8 cellular contexts compared by ENCODE assay signal in genomic region chr19:48868196-48868886, GRCh38. TPM values are rescaled to one million over a fixed set of nuclear protein-coding genes. Genes with fewer than 3 reads are reported as not detected.
A peak's percentile ranks its signal among the peaks of the same experiment; 100 is the strongest.
DNase-seq lines count a peak whose midpoint lies in the region; ATAC-seq and TF ChIP-seq lines count a peak whose summit lies in the region.

Gene PLEKHA4, minus strand, starts transcription at chr19:48868617. Its CDS starts 997 bp downstream, at chr19:48867620.

- H4K91ac ChIP-seq in IMR-90 (ENCODE audit: insufficient read depth, low read depth, low read length): peak within 1 kb of the TSS; percentile 79

- H3K27ac ChIP-seq in IMR-90 (ENCODE audit: insufficient read depth, low read length) (peak within 1 kb of the TSS; percentile 82), suprapubic skin (peak within 1 kb of the TSS; percentile 80)

- H4K5ac ChIP-seq in IMR-90 (ENCODE audit: low read depth, low read length): peak within 1 kb of the TSS; percentile 98

- peak within 1 kb of the TSS; percentile 95 for H3K9ac ChIP-seq in IMR-90 (ENCODE audit: low read depth, low read length)

- ATAC-seq in IMR-90 (ENCODE audit: low read depth) (peak; percentile 59), GM21737 (IDR thresholded peaks at IDR 0.05; ENCODE audit: unreplicated experiment) (no peak)

- DNase-seq in IMR-90: peak; percentile 49
- peak; percentile 38 for DNase-seq in astrocyte of the spinal cord (ENCODE audit: low read depth, low spot score)
- peak; percentile 49 for DNase-seq in iris pigment epithelial cell (ENCODE audit: low read depth)
- peak; percentile 86 for DNase-seq in suprapubic skin (ENCODE audit: low spot score in 2 of 2)
- no peak for DNase-seq in NCI-H187 (lab: John Stamatoyannopoulos, UW)
- no peak for DNase-seq in NCI-H1105 treated with DMSO at 0.1 percent for 48 hours (lab: John Stamatoyannopoulos, UW)
- DNase-seq in NCI-H1048 (lab: John Stamatoyannopoulos, UW): no peak

- TF ChIP-seq RAD21 in IMR-90 (IDR thresholded peaks at IDR 0.05; ENCODE audit: low read length): no peak

- H3K79me1 ChIP-seq in IMR-90 (ENCODE audit: low read depth in 1 of 2, low read length in 2 of 2): peaks cover 12 to 63% of the 10 kb centered on the region in 2 experiments

- H2BK15ac ChIP-seq in IMR-90 (ENCODE audit: low read depth, low read length): peak within 1 kb of the TSS; percentile 76; the same call in 1 of the 3 replicates

- peaks cover 15% of the 10 kb centered on the region for H3K36me3 ChIP-seq in IMR-90 (ENCODE audit: control insufficient read depth, insufficient read depth, low read length)
- peaks cover 7% of the 10 kb centered on the region for H3K36me3 ChIP-seq in suprapubic skin

- H3K14ac ChIP-seq in IMR-90 (replicated peaks; ENCODE audit: low read depth, low read length): peak within 1 kb of the TSS; percentile 99

- H3K9me3 ChIP-seq in IMR-90 (ENCODE audit: control insufficient read depth, insufficient read depth, low read length) (no peaks in the 10 kb centered on the region), suprapubic skin (no peaks in the 10 kb centered on the region)

- CTCF ChIA-PET in IMR-90 (lab: Yijun Ruan, JAX): no interaction called here

- H3K18ac ChIP-seq in IMR-90 (ENCODE audit: low read depth, low read length): peak within 1 kb of the TSS; percentile 99

- TF ChIP-seq POLR2A in IMR-90 (IDR thresholded peaks at IDR 0.05; ENCODE audit: low read depth, low read length) (peak; percentile 62; the same call in 1 of the 2 replicates), suprapubic skin (IDR thresholded peaks at IDR 0.05) (peak in 1 of 2 donors; percentile 18)

- H2BK5ac ChIP-seq in IMR-90 (ENCODE audit: low read depth, low read length, poor library complexity, severe bottlenecking): peak within 1 kb of the TSS; percentile 88

- H2AFZ ChIP-seq in IMR-90 (replicated peaks; ENCODE audit: low read length, poor library complexity): peak within 1 kb of the TSS; percentile 95

- peak within 1 kb of the TSS; percentile 99 for H3K4ac ChIP-seq in IMR-90 (ENCODE audit: low read depth, low read length)

- peak within 1 kb of the TSS; percentile 91 for H3K56ac ChIP-seq in IMR-90 (ENCODE audit: extremely low read depth, insufficient read depth, low read length)

- peak within 1 kb of the TSS; percentile 93 to 98 for H4K8ac ChIP-seq in IMR-90 (ENCODE audit: low read depth in 2 of 2, low read length in 2 of 2)

- H3K4me2 ChIP-seq in IMR-90 (ENCODE audit: low read depth, low read length): peak within 1 kb of the TSS; percentile 99

- H3K27me3 ChIP-seq in IMR-90 (ENCODE audit: control insufficient read depth, insufficient read depth, low read length): no peaks in the 10 kb centered on the region
- H3K27me3 ChIP-seq in suprapubic skin: no peaks in the 10 kb centered on the region

- peaks cover 9% of the 10 kb centered on the region for H4K20me1 ChIP-seq in IMR-90 (ENCODE audit: insufficient read depth, low read length)

- 21% methylated on average over 3 of the region's 8 CpGs; no CpG with 5 or more reads in 1 of the 2 experiments for WGBS in IMR-90 (ENCODE audit: extremely low coverage in 2 of 2, insufficient read length in 1 of 2), 2 experiments
- WGBS in suprapubic skin: 14% methylated on average over 7 of the region's 8 CpGs

- in situ Hi-C loops in IMR-90 (cut with MboI; ENCODE audit: low sequenced_read_pairs): no loop called here
- in situ Hi-C loops in astrocyte of the spinal cord (cut with HindIII; ENCODE audit: low sequenced_read_pairs): no loop called here

- TF ChIP-seq EP300 in suprapubic skin (IDR thresholded peaks at IDR 0.05): no peak

- TSS peak; percentile 94 for BruUV-seq in IMR-90 (replicated peaks; lab: Mats Ljungman, UMichigan)

- H3K4me3 ChIP-seq in IMR-90 (ENCODE audit: insufficient read depth, low read depth, low read length) (peak within 1 kb of the TSS; percentile 54), astrocyte of the spinal cord (ENCODE audit: low read depth, low read length) (peak within 1 kb of the TSS; percentile 37), suprapubic skin (peak within 1 kb of the TSS; percentile 40)

- H2AK5ac ChIP-seq in IMR-90 (ENCODE audit: low read depth, low read length): peak within 1 kb of the TSS; percentile 73

- H2BK120ac ChIP-seq in IMR-90 (ENCODE audit: low read depth, low read length): peak within 1 kb of the TSS; percentile 89

- H3K4me1 ChIP-seq in IMR-90 (ENCODE audit: control insufficient read depth, insufficient read depth, low read length) (peaks cover 19% of the 10 kb centered on the region), suprapubic skin (peaks cover 32% of the 10 kb centered on the region)

- dilution Hi-C loops in IMR-90 (cut with HindIII; ENCODE audit: low sequenced_read_pairs, unreplicated experiment): no loop called here

- H3K23ac ChIP-seq in IMR-90 (ENCODE audit: low read depth, low read length): peak within 1 kb of the TSS; percentile 100

- peaks cover 9% of the 10 kb centered on the region; the same call in 1 of the 2 replicates for H3K9me1 ChIP-seq in IMR-90 (ENCODE audit: insufficient read depth, low read length)

- peak within 1 kb of the TSS; percentile 93 for H2BK20ac ChIP-seq in IMR-90 (ENCODE audit: low read depth, low read length)

- no peak for TF ChIP-seq CTCF in IMR-90 (conservative IDR thresholded peaks at IDR 0.05; ENCODE audit: low read depth, low read length)
- TF ChIP-seq CTCF in astrocyte of the spinal cord (IDR thresholded peaks at IDR 0.05; ENCODE audit: low read depth, low read length): no peak
- TF ChIP-seq CTCF in suprapubic skin (IDR thresholded peaks at IDR 0.05): no peak

- POLR2A ChIA-PET in IMR-90 (lab: Charles Lee; ENCODE audit: unreplicated experiment): no interaction called here

- peak within 1 kb of the TSS; percentile 98 for H2AK9ac ChIP-seq in IMR-90 (replicated peaks; ENCODE audit: low read depth, low read length, poor library complexity)

- intact Hi-C loops in IMR-90 (cut with micrococcal nuclease): no loop called here

TF ChIP-seq in IMR-90, 13 proteins besides CTCF, POLR2A, EP300 and RAD21:
- TF ChIP-seq BHLHE40 (IDR thresholded peaks at IDR 0.05; ENCODE audit: low read depth, low read length) (no peak), MAZ (IDR thresholded peaks at IDR 0.05; ENCODE audit: borderline replicate concordance, low read depth, low read length) (peak; percentile 63; the same call in 1 of the 2 replicates)

RNA-seq across cellular contexts. Expression of gene PLEKHA4, which starts in this region (rescaled TPM):
- total RNA-seq in IMR-90 (2012; rRNA removed): 4.2 and 4.5 TPM in 2 replicates
- 14.4 and 17.2 TPM in 2 replicates for polyA plus RNA-seq in IMR-90 (2012; rRNA removed)
- 17.5 and 22.0 TPM in 2 replicates for polyA plus RNA-seq in IMR-90 (2012; cell fraction: cytosol; rRNA removed)
- 28.8 and 60.3 TPM in 2 replicates for polyA plus RNA-seq in IMR-90 (2012; cell fraction: nucleus; rRNA removed; ENCODE audit: low replicate concordance)
- total RNA-seq in suprapubic skin: 1 to 10 TPM; 2.8 to 5.1 (median 5.0) TPM

Comparison
In these comparisons a context has a peak if more than half of its experiments do, and no peak if none do; other contexts are left out.
1. DNase-seq: peak in IMR-90 (single experiment), astrocyte of the spinal cord (single experiment), iris pigment epithelial cell (single experiment) and suprapubic skin (2 of 2); none in NCI-H187 (0 of 2), NCI-H1105 treated with DMSO at 0.1 percent for 48 hours (single experiment) and NCI-H1048 (single experiment).
2. Peak in every context shown above with its lines, with median percentiles within 50 percentile points of each other: H3K4me3 ChIP-seq.